Comparison of ENCODE assay signal across 8 cellular contexts in genomic region chr17:73191443-73192218, GRCh38. TPM values are rescaled to one million over a fixed set of nuclear protein-coding genes. Genes with fewer than 3 reads are reported as not detected.
DNase-seq lines count a peak whose midpoint lies in the region; ATAC-seq and TF ChIP-seq lines count a peak whose summit lies in the region.

No MANE protein-coding gene starts in this region.

- H3K4me1 Mint-ChIP-seq in GM23338: peaks cover 23% of the 10 kb centered on the region
- peaks cover 17 to 36% (median 34%) of the 10 kb centered on the region in 3 donors for H3K4me1 Mint-ChIP-seq in T-cell

- H3K4me3 Mint-ChIP-seq in GM23338 (peak overlapping the region; percentile 92), T-cell (peak overlapping the region; percentile 86 to 96 (median 94))

- H3K9me2 ChIP-seq in GM23338 (ENCODE audit: insufficient read depth): no peaks in the 10 kb centered on the region

- H3K36me3 ChIP-seq in GM23338 (ENCODE audit: insufficient read depth): no peaks in the 10 kb centered on the region; the same call in 1 of the 2 replicates
- H3K36me3 ChIP-seq in rectal smooth muscle tissue (ENCODE audit: control insufficient read depth, insufficient read depth, low read length): no peaks in the 10 kb centered on the region

- H3K27me3 Mint-ChIP-seq in GM23338 (ENCODE audit: insufficient read depth, low read depth, poor library complexity): peaks cover 13% of the 10 kb centered on the region
- H3K27me3 Mint-ChIP-seq in T-cell: no peaks in the 10 kb centered on the region

- peaks cover 5% of the 10 kb centered on the region for H3K4me1 ChIP-seq in GM23338 (ENCODE audit: insufficient read depth)
- H3K4me1 ChIP-seq in rectal smooth muscle tissue (ENCODE audit: control insufficient read depth, insufficient read depth, low read length): peaks cover 8% of the 10 kb centered on the region

- H3K27me3 ChIP-seq in GM23338 (ENCODE audit: insufficient read depth) (no peaks in the 10 kb centered on the region), rectal smooth muscle tissue (ENCODE audit: control insufficient read depth, insufficient read depth, low read length) (no peaks in the 10 kb centered on the region)

- H3K79me2 ChIP-seq in GM23338 (replicated peaks; ENCODE audit: insufficient read depth): peaks cover 15% of the 10 kb centered on the region

- POLR2A ChIA-PET in T-cell (lab: Charles Lee): interaction anchor here in 1 of 2 donors (0.6 kb wide), 1 partner anchor 24 kb away, joined by 3 read pairs; no protein-coding TSS in a partner anchor

- CTCF ChIA-PET in T-cell (lab: Charles Lee): interaction anchor here (0.6 to 2.0 kb wide), 15 partner anchors 18 to 631 kb away, joined by 3 to 16 read pairs (median 5); a partner anchor contains a TSS

- 0 out of 2 replicates have a peak, but pooled peaks cover 2% of the 10 kb centered on the region for H3F3A ChIP-seq in GM23338 (replicated peaks; ENCODE audit: low read depth)

- H3K36me3 Mint-ChIP-seq in GM23338 (ENCODE audit: low read depth): peaks cover 15% of the 10 kb centered on the region
- H3K36me3 Mint-ChIP-seq in T-cell: peaks cover 6% of the 10 kb centered on the region

- peak overlapping the region; percentile 92 for H3K27ac ChIP-seq in GM23338 (ENCODE audit: low read depth)
- peak overlapping the region; percentile 70 for H3K27ac ChIP-seq in rectal smooth muscle tissue (ENCODE audit: low read depth, low read length)

- peak; percentile 79 to 97 for TF ChIP-seq CTCF in GM23338 (conservative IDR thresholded peaks at IDR 0.05; ENCODE audit: low read depth in 2 of 2)

- H2AFZ ChIP-seq in GM23338: 0 out of 2 replicates have a peak overlapping the region, but pooled peaks have one; percentile 8

- DNase-seq in DMS153 treated with DMSO at 0.1 percent for 48 hours (lab: John Stamatoyannopoulos, UW; ENCODE audit: unreplicated experiment) (peak; percentile 80), GM23338 (ENCODE audit: low spot score) (peak; percentile 84), NCI-H1417 (lab: John Stamatoyannopoulos, UW) (peak; percentile 68 to 87 (median 73)), T-cell (peak; percentile 17 to 70 (median 56)), amygdala (lab: John Stamatoyannopoulos, UW) (peak in 48 of 56 donors; percentile 8 to 80 (median 47)), hepatic stellate cell (ENCODE audit: low spot score) (peak; percentile 80), NCI-H128 (lab: John Stamatoyannopoulos, UW; ENCODE audit: unreplicated experiment) (no peak)

- no peaks in the 10 kb centered on the region for H3K9me3 Mint-ChIP-seq in GM23338
- H3K9me3 Mint-ChIP-seq in T-cell: no peaks in the 10 kb centered on the region

- H3K9ac ChIP-seq in rectal smooth muscle tissue (ENCODE audit: low read length): no peak overlapping the region

- H4K20me1 ChIP-seq in GM23338 (replicated peaks; ENCODE audit: insufficient read depth): peaks cover 9% of the 10 kb centered on the region; the same call in 1 of the 2 replicates

- H3K4me3 ChIP-seq in GM23338 (peak overlapping the region; percentile 82), rectal smooth muscle tissue (ENCODE audit: low read length) (peak overlapping the region; percentile 79)

- H3K27ac Mint-ChIP-seq in GM23338: peak overlapping the region; percentile 99
- peak overlapping the region; percentile 49 to 88 for H3K27ac Mint-ChIP-seq in T-cell

- ATAC-seq in GM23338 (peak; percentile 33), T-cell (replicated peaks in 1 of 4) (peak in 1 of 4 experiments; percentile 23)

- peak overlapping the region; percentile 95 for H3K4me2 ChIP-seq in GM23338

TF ChIP-seq in GM23338, 12 proteins besides CTCF, POLR2A, EP300 and RAD21:
- TF ChIP-seq EZH2phosphoT487 (IDR thresholded peaks at IDR 0.05; ENCODE audit: unreplicated experiment) (no peak), JUNB (IDR thresholded peaks at IDR 0.05; ENCODE audit: unreplicated experiment) (no peak), EZH2 (IDR thresholded peaks at IDR 0.05; ENCODE audit: low read depth, unreplicated experiment) (no peak), POLR2AphosphoS5 (IDR thresholded peaks at IDR 0.05; ENCODE audit: low read depth) (no peak), ZNF114 (CRISPR knock-in tag; IDR thresholded peaks at IDR 0.05) (no peak), STAT1 (IDR thresholded peaks at IDR 0.05; ENCODE audit: unreplicated experiment) (no peak), ZNF331 (CRISPR knock-in tag; IDR thresholded peaks at IDR 0.05; ENCODE audit: low read depth) (no peak), NANOG (IDR thresholded peaks at IDR 0.05; ENCODE audit: borderline replicate concordance) (no peak)

RNA-seq across cellular contexts. Expression of gene COG1, which starts 1.2 kb away (rescaled TPM):
- 11.9 and 15.0 TPM in 2 replicates for total RNA-seq in GM23338 (2014; rRNA removed; shearing (Covaris generic))
- 25.5 and 26.1 TPM in 2 replicates for polyA plus RNA-seq in GM23338 (2016; fragmentation: Nextera tagmentation; extraction: Ambion mirVana)
- 10 to 100 TPM; 66.3 to 77.2 (median 73.3) TPM for total RNA-seq in T-cell

RNA-seq across cellular contexts. Expression of gene SSTR2, which starts 26.8 kb away (rescaled TPM):
- 1.7 and 1.8 TPM in 2 replicates for total RNA-seq in GM23338 (2014; rRNA removed; shearing (Covaris generic))
- 1.1 and 1.4 TPM in 2 replicates for polyA plus RNA-seq in GM23338 (2016; fragmentation: Nextera tagmentation; extraction: Ambion mirVana)
- not detected for total RNA-seq in T-cell
